In the genomic region with DNA sequence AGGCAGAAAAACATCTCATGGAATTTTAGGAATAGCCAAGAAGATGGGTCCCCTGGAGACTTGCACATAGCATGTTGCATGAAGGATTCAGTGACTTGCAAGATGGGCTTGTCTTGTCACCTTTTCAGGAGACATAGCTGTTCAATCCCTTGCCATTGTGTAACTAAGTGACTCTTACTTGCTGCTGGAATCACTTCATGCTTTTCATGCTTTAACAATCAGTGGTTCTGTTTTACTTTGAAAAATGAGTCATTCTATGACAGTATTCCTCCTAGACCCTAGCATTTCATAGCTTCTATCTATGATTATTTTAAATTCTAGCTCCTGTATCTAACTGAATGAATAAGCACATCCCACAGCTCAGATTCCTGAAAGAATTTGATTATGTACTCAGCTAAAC, we compare ENCODE assay signal across 1 cellular context.
TF ChIP-seq lines count a peak whose summit lies in the region.

No MANE protein-coding gene starts in this region.

TF ChIP-seq in A549, 52 proteins besides CTCF, POLR2A, EP300 and RAD21 (continued from another document):
- TF ChIP-seq BHLHE40 (IDR thresholded peaks at IDR 0.05; ENCODE audit: low read depth, low read length) (no peak), ZSCAN20 (CRISPR knock-in tag; IDR thresholded peaks at IDR 0.05) (no peak), EHF (CRISPR knock-in tag; IDR thresholded peaks at IDR 0.05) (no peak), CHD2 (IDR thresholded peaks at IDR 0.05; ENCODE audit: low read length, partially characterized antibody) (no peak), POLR2AphosphoS2 (conservative IDR thresholded peaks at IDR 0.05; ENCODE audit: low read length) (no peak; the same call in 1 of the 2 replicates), JUNB (IDR thresholded peaks at IDR 0.05) (peak; percentile 45), HEYL (CRISPR knock-in tag; IDR thresholded peaks at IDR 0.05) (no peak), CHD4 (IDR thresholded peaks at IDR 0.05; ENCODE audit: borderline replicate concordance) (no peak), NFE2L2 (conservative IDR thresholded peaks at IDR 0.05; ENCODE audit: low read length) (no peak), MYC (IDR thresholded peaks at IDR 0.05; ENCODE audit: borderline replicate concordance, low read length) (no peak), CBX8 (IDR thresholded peaks at IDR 0.05) (no peak), GATA3 (IDR thresholded peaks at IDR 0.05; ENCODE audit: borderline replicate concordance) (peak; percentile 54; the same call in 1 of the 2 replicates), NPAS2 (CRISPR knock-in tag; IDR thresholded peaks at IDR 0.05; ENCODE audit: borderline replicate concordance) (no peak), JUN (IDR thresholded peaks at IDR 0.05) (peak in 1 of 2 experiments; percentile 25; a peak in 1 of 5 replicates), TP53 (CRISPR knock-in tag; IDR thresholded peaks at IDR 0.05) (no peak)
- TF ChIP-seq, protein P1, sequence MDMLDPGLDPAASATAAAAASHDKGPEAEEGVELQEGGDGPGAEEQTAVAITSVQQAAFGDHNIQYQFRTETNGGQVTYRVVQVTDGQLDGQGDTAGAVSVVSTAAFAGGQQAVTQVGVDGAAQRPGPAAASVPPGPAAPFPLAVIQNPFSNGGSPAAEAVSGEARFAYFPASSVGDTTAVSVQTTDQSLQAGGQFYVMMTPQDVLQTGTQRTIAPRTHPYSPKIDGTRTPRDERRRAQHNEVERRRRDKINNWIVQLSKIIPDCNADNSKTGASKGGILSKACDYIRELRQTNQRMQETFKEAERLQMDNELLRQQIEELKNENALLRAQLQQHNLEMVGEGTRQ (IDR thresholded peaks at IDR 0.05), result no peak
- TF ChIP-seq, protein P2, sequence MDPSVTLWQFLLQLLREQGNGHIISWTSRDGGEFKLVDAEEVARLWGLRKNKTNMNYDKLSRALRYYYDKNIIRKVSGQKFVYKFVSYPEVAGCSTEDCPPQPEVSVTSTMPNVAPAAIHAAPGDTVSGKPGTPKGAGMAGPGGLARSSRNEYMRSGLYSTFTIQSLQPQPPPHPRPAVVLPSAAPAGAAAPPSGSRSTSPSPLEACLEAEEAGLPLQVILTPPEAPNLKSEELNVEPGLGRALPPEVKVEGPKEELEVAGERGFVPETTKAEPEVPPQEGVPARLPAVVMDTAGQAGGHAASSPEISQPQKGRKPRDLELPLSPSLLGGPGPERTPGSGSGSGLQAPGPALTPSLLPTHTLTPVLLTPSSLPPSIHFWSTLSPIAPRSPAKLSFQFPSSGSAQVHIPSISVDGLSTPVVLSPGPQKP (IDR thresholded peaks at IDR 0.05; ENCODE audit: low read depth, low read length), result no peak
